Comparison of ENCODE assay signal across 9 cellular contexts in genomic region chr6:84728602-84729001, GRCh38. TPM values are rescaled to one million over a fixed set of nuclear protein-coding genes. Genes with fewer than 3 reads are reported as not detected.
DNase-seq lines count a peak whose midpoint lies in the region; ATAC-seq and TF ChIP-seq lines count a peak whose summit lies in the region.
"Had no signal": no experiment of that assay in that cellular context is flagged by ENCODE, and none has a peak within 500 bp of the region (broad histone marks: within the 10 kb centered on the region; RNA-seq: fewer than 3 reads in every experiment).

No MANE protein-coding gene starts in this region.

- H3K36me3 ChIP-seq in GM23248 (ENCODE audit: low read depth) = no peaks in the 10 kb centered on the region
- H3K36me3 ChIP-seq in OCI-LY1 (ENCODE audit: insufficient read depth, low read length) = no peaks in the 10 kb centered on the region
- peaks cover 0 to 3% (median 0%) of the 10 kb centered on the region in 9 donors for H3K36me3 ChIP-seq in heart left ventricle

- H3K9ac ChIP-seq in GM23248 = no peak overlapping the region
- H3K9ac ChIP-seq in OCI-LY1 (ENCODE audit: low read length) = no peak overlapping the region

- no peak overlapping the region for H3K4me3 ChIP-seq in GM23248
- H3K4me3 ChIP-seq in OCI-LY1 (ENCODE audit: low read depth, low read length, poor library complexity, severe bottlenecking) = no peak overlapping the region
- no peak overlapping the region for H3K4me3 ChIP-seq in heart left ventricle

- H3K27me3 ChIP-seq in GM23248 (replicated peaks; ENCODE audit: insufficient read depth) = no peaks in the 10 kb centered on the region
- H3K27me3 ChIP-seq in OCI-LY1 (ENCODE audit: insufficient read depth, low read length) = no peaks in the 10 kb centered on the region
- H3K27me3 ChIP-seq in heart left ventricle = no peaks in the 10 kb centered on the region

- no peaks in the 10 kb centered on the region for H4K20me1 ChIP-seq in GM23248 (ENCODE audit: insufficient read depth)
- no peaks in the 10 kb centered on the region for H4K20me1 ChIP-seq in OCI-LY1 (ENCODE audit: insufficient read depth, low read length)

- no peak overlapping the region for H2AFZ ChIP-seq in GM23248
- no peak overlapping the region for H2AFZ ChIP-seq in OCI-LY1 (ENCODE audit: low read length)

- in situ Hi-C loops in GM23248 (cut with MboI) = no loop called here

- TF ChIP-seq CTCF in OCI-LY1 (IDR thresholded peaks at IDR 0.05; ENCODE audit: low read length) (peak; percentile 21; the same call in 1 of the 2 replicates), heart left ventricle (IDR thresholded peaks at IDR 0.05) (peak in 2 of 12 donors; percentile 15 to 21)

- no peak overlapping the region for H3K4me2 ChIP-seq in GM23248 (ENCODE audit: unreplicated experiment)
- no peak overlapping the region for H3K4me2 ChIP-seq in OCI-LY1 (ENCODE audit: low read length)

- H3K4me1 ChIP-seq in GM23248 (ENCODE audit: insufficient read depth) = no peaks in the 10 kb centered on the region
- no peaks in the 10 kb centered on the region for H3K4me1 ChIP-seq in OCI-LY1 (ENCODE audit: insufficient read depth, low read length, severe bottlenecking)
- H3K4me1 ChIP-seq in heart left ventricle = no peaks in the 10 kb centered on the region

- H3F3A ChIP-seq in GM23248 (ENCODE audit: insufficient read depth) = no peaks in the 10 kb centered on the region
- no peaks in the 10 kb centered on the region for H3F3A ChIP-seq in OCI-LY1 (ENCODE audit: insufficient read depth, low read length)

- DNase-seq in AG08395 (ENCODE audit: low spot score) = peak; percentile 23
- peak; percentile 47 for DNase-seq in GM23248
- DNase-seq in fibroblast of peridontal ligament (ENCODE audit: extremely low read depth) = peak; percentile 5
- no peak for DNase-seq in activated gamma-delta T cell treated with Interleukin-2 at 50 U/mL for 16 hours
- no peak for DNase-seq in caudate nucleus (lab: John Stamatoyannopoulos, UW)
- no peak for DNase-seq in sciatic nerve (ENCODE audit: low spot score)
- DNase-seq in heart left ventricle = no peak
- DNase-seq: immature natural killer cell had no signal

- no peak overlapping the region for H3K27ac ChIP-seq in GM23248
- no peak overlapping the region for H3K27ac ChIP-seq in OCI-LY1 (ENCODE audit: low read depth, low read length, poor library complexity, severe bottlenecking)
- no peak overlapping the region for H3K27ac ChIP-seq in caudate nucleus (ENCODE audit: low read depth, low read length)
- no peak overlapping the region for H3K27ac ChIP-seq in heart left ventricle

- TF ChIP-seq POLR2A in heart left ventricle (IDR thresholded peaks at IDR 0.05) = no peak

- H3K9me3 ChIP-seq in GM23248 (ENCODE audit: low read depth) (no peaks in the 10 kb centered on the region), OCI-LY1 (ENCODE audit: low read length) (no peaks in the 10 kb centered on the region), heart left ventricle (no peaks in the 10 kb centered on the region)

- ATAC-seq in sciatic nerve (no peak), heart left ventricle (no peak)

- H3K9me2 ChIP-seq in GM23248 (ENCODE audit: insufficient read depth) = no peaks in the 10 kb centered on the region
- H3K9me2 ChIP-seq in OCI-LY1 (ENCODE audit: low read depth, low read length) = no peaks in the 10 kb centered on the region

- no peaks in the 10 kb centered on the region for H3K79me2 ChIP-seq in GM23248 (ENCODE audit: insufficient read depth)
- H3K79me2 ChIP-seq in OCI-LY1 (ENCODE audit: insufficient read depth, low read length) = no peaks in the 10 kb centered on the region

- intact Hi-C loops in sciatic nerve (cut with DNase I) = no loop called here
- intact Hi-C loops in heart left ventricle (cut with DNase I) = no loop called here

RNA-seq across cellular contexts. Expression of gene TBX18, which starts 35.8 kb away (rescaled TPM):
- 13.5 and 16.2 TPM in 2 replicates for total RNA-seq in GM23248 (2014; rRNA removed; shearing (Covaris generic))
- polyA plus RNA-seq in GM23248 (2016; fragmentation: Nextera tagmentation; extraction: Ambion mirVana) (5.1 and 5.7 TPM in 2 replicates), heart left ventricle (1 to 10 TPM; 1.7 to 2.1 TPM)
- total RNA-seq in sciatic nerve (46.1 TPM), heart left ventricle (10 to 100 TPM in 1 of 9 donors, 1 to 10 TPM in 8; 1.3 to 14.9 (median 3.8) TPM)
- polyA plus RNA-seq: immature natural killer cell had no signal

Comparison
In these comparisons a context has a peak if more than half of its experiments do, and no peak if none do; other contexts are left out.
1. DNase-seq: peak in AG08395 (single experiment), GM23248 (single experiment) and fibroblast of peridontal ligament (single experiment); none in activated gamma-delta T cell treated with Interleukin-2 at 50 U/mL for 16 hours (single experiment), caudate nucleus (0 of 61), sciatic nerve (single experiment) and heart left ventricle (0 of 5).